20 cellular contexts compared by ENCODE assay signal in genomic region chr5:164663223-164663989, GRCh38.
DNase-seq lines count a peak whose midpoint lies in the region; ATAC-seq, FAIRE-seq and TF ChIP-seq lines count a peak whose summit lies in the region.
"Had no signal": no experiment of that assay in that cellular context is flagged by ENCODE, and none has a peak within 500 bp of the region (broad histone marks: within the 10 kb centered on the region; RNA-seq: fewer than 3 reads in every experiment).

No MANE protein-coding gene starts in this region.

- H3K27me3 ChIP-seq in astrocyte (ENCODE audit: insufficient read depth, low read length) (no peaks in the 10 kb centered on the region), foreskin keratinocyte (no peaks in the 10 kb centered on the region), mesendoderm (ENCODE audit: insufficient read depth, low read length, poor library complexity) (no peaks in the 10 kb centered on the region)

- CTCF ChIA-PET in GM10248 (lab: Yijun Ruan, JAX): interaction anchor here (2.1 kb wide), 1 partner anchor 12 kb away, joined by 5 read pairs; no protein-coding TSS in a partner anchor

- H2BK5ac ChIP-seq in mesendoderm (ENCODE audit: low read length): no peak overlapping the region

- H4K20me1 ChIP-seq in astrocyte (ENCODE audit: insufficient read depth, low read length): no peaks in the 10 kb centered on the region

- H3K18ac ChIP-seq in mesendoderm (ENCODE audit: low read length): no peak overlapping the region

- no peak overlapping the region for H3K4me2 ChIP-seq in astrocyte (ENCODE audit: low read length)
- no peak overlapping the region for H3K4me2 ChIP-seq in mesendoderm (ENCODE audit: low read length)

- H4K8ac ChIP-seq in mesendoderm (ENCODE audit: low read depth, low read length): no peak overlapping the region

- H2BK15ac ChIP-seq in mesendoderm (replicated peaks; ENCODE audit: low read depth): no peak overlapping the region

- no peak overlapping the region for H4K5ac ChIP-seq in mesendoderm (ENCODE audit: low read length)

- DNase-seq in A172 (ENCODE audit: low spot score) (peak; percentile 55), NCI-H226 (peak; percentile 43), astrocyte (ENCODE audit: low read depth) (peak; percentile 46), foreskin keratinocyte (peak; percentile 1 to 42), T1000 (lab: John Stamatoyannopoulos, UW) (no peak), mesendoderm (no peak), GM10248 (ENCODE audit: extremely low spot score) (no peak)
- DNase-seq in stimulated activated effector memory CD8-positive, alpha-beta T cell treated with anti-CD3 and anti-CD28 coated beads, Interleukin-12 subunit alpha, Interleukin-12 subunit beta, amount 100 ng/mL, for 72 hours (ENCODE audit: low spot score in 2 of 2): no peak
- DNase-seq: CD8-positive, alpha-beta memory T cell; DMS79 treated with DMSO at 0.1 percent for 48 hours; GOT3; Karpas-422; MM.1S; NCI-H1092 treated with DMSO at 0.1 percent for 48 hours; NCI-H1694; NCI-H2107; NCI-H526 treated with DMSO at 0.1 percent for 48 hours had no signal

- H3K4me1 Mint-ChIP-seq in astrocyte (ENCODE audit: low read depth, unreplicated experiment): peaks cover 5% of the 10 kb centered on the region
- no peaks in the 10 kb centered on the region for H3K4me1 Mint-ChIP-seq in stimulated activated effector memory CD8-positive, alpha-beta T cell treated with anti-CD3 and anti-CD28 coated beads, Interleukin-12 subunit alpha, Interleukin-12 subunit beta, amount 100 ng/mL, for 72 hours
- H3K4me1 Mint-ChIP-seq: CD8-positive, alpha-beta memory T cell had no signal

- H3K4me1 ChIP-seq in astrocyte (ENCODE audit: insufficient read depth, low read length) (no peaks in the 10 kb centered on the region), foreskin keratinocyte (no peaks in the 10 kb centered on the region), mesendoderm (ENCODE audit: control insufficient read depth, low read depth, low read length) (no peaks in the 10 kb centered on the region)

- no peaks in the 10 kb centered on the region for H3K27me3 Mint-ChIP-seq in astrocyte (ENCODE audit: low read depth, unreplicated experiment)
- H3K27me3 Mint-ChIP-seq: CD8-positive, alpha-beta memory T cell had no signal

- H2AFZ ChIP-seq in astrocyte (ENCODE audit: low read depth, low read length): no peak overlapping the region

- no peak for ATAC-seq in foreskin keratinocyte
- no peak for ATAC-seq in stimulated activated effector memory CD8-positive, alpha-beta T cell treated with anti-CD3 and anti-CD28 coated beads, Interleukin-12 subunit alpha, Interleukin-12 subunit beta, amount 100 ng/mL, for 72 hours
- ATAC-seq: GM12878 had no signal

- TF ChIP-seq CTCF in astrocyte (IDR thresholded peaks at IDR 0.05; ENCODE audit: insufficient read depth, low read depth, low read length) (no peak), foreskin keratinocyte (conservative IDR thresholded peaks at IDR 0.05) (no peak), GM10248 (IDR thresholded peaks at IDR 0.05; ENCODE audit: control extremely low read depth, extremely low read depth, low read depth, missing control alignments) (no peak)

- H3K27ac Mint-ChIP-seq in astrocyte (ENCODE audit: unreplicated experiment): no peak overlapping the region
- H3K27ac Mint-ChIP-seq in stimulated activated effector memory CD8-positive, alpha-beta T cell treated with anti-CD3 and anti-CD28 coated beads, Interleukin-12 subunit alpha, Interleukin-12 subunit beta, amount 100 ng/mL, for 72 hours: no peak overlapping the region
- H3K27ac Mint-ChIP-seq: CD8-positive, alpha-beta memory T cell had no signal

- no peaks in the 10 kb centered on the region for H3K9me3 ChIP-seq in astrocyte (ENCODE audit: insufficient read depth, low read depth, low read length)

- H3K36me3 Mint-ChIP-seq in astrocyte (ENCODE audit: low read depth, unreplicated experiment): no peaks in the 10 kb centered on the region
- H3K36me3 Mint-ChIP-seq in stimulated activated effector memory CD8-positive, alpha-beta T cell treated with anti-CD3 and anti-CD28 coated beads, Interleukin-12 subunit alpha, Interleukin-12 subunit beta, amount 100 ng/mL, for 72 hours: no peaks in the 10 kb centered on the region
- H3K36me3 Mint-ChIP-seq: CD8-positive, alpha-beta memory T cell had no signal

- no peak for FAIRE-seq in astrocyte (lab: Jason Lieb, UNC)
- FAIRE-seq: G401.6, GM12878 had no signal

- POLR2A ChIA-PET in GM10248 (lab: Yijun Ruan, JAX): no interaction called here

- no peak overlapping the region for H3K4ac ChIP-seq in mesendoderm (ENCODE audit: low read depth, low read length)

- H3K9me3 Mint-ChIP-seq in astrocyte (ENCODE audit: unreplicated experiment): no peaks in the 10 kb centered on the region
- peaks cover 7% of the 10 kb centered on the region for H3K9me3 Mint-ChIP-seq in stimulated activated effector memory CD8-positive, alpha-beta T cell treated with anti-CD3 and anti-CD28 coated beads, Interleukin-12 subunit alpha, Interleukin-12 subunit beta, amount 100 ng/mL, for 72 hours

- no CpG with 5 or more reads among the region's 2 CpGs for WGBS in mesendoderm (ENCODE audit: extremely low coverage, insufficient coverage, low lambda C conversion rate)

- H3K9ac ChIP-seq in astrocyte (ENCODE audit: low read length) (no peak overlapping the region), mesendoderm (ENCODE audit: low read length) (no peak overlapping the region)

- H3K79me2 ChIP-seq in astrocyte (ENCODE audit: insufficient read depth, low read length) (no peaks in the 10 kb centered on the region), mesendoderm (ENCODE audit: control insufficient read depth, insufficient read depth, low read length) (no peaks in the 10 kb centered on the region)

- H3K4me3 ChIP-seq in astrocyte (ENCODE audit: insufficient read depth, low read depth, low read length) (no peak overlapping the region), mesendoderm (ENCODE audit: low read length) (no peak overlapping the region)
- H3K4me3 ChIP-seq: GM12878 had no signal

- no peak overlapping the region for H3K23ac ChIP-seq in mesendoderm (ENCODE audit: low read length)

- no peak overlapping the region for H3K56ac ChIP-seq in mesendoderm (ENCODE audit: low read length)

- H3K4me3 Mint-ChIP-seq in astrocyte (ENCODE audit: unreplicated experiment): no peak overlapping the region
- H3K4me3 Mint-ChIP-seq in stimulated activated effector memory CD8-positive, alpha-beta T cell treated with anti-CD3 and anti-CD28 coated beads, Interleukin-12 subunit alpha, Interleukin-12 subunit beta, amount 100 ng/mL, for 72 hours: no peak overlapping the region
- H3K4me3 Mint-ChIP-seq: CD8-positive, alpha-beta memory T cell had no signal

- H3K27ac ChIP-seq in astrocyte (ENCODE audit: low read depth, low read length) (no peak overlapping the region), foreskin keratinocyte (no peak overlapping the region), mesendoderm (ENCODE audit: low read depth, low read length) (no peak overlapping the region)
- H3K27ac ChIP-seq: 22Rv1 had no signal

- H3K36me3 ChIP-seq in astrocyte (ENCODE audit: insufficient read depth, low read length) (no peaks in the 10 kb centered on the region), mesendoderm (ENCODE audit: control insufficient read depth, insufficient read depth, low read length) (no peaks in the 10 kb centered on the region)

- no peak overlapping the region for H2AK5ac ChIP-seq in mesendoderm (ENCODE audit: low read length)

- no peaks in the 10 kb centered on the region for H3K79me1 ChIP-seq in mesendoderm (ENCODE audit: low read length)

- no peak overlapping the region for H2BK120ac ChIP-seq in mesendoderm (ENCODE audit: low read depth, low read length)

Comparison
In these comparisons a context has a peak if more than half of its experiments do, and no peak if none do; other contexts are left out.
1. DNase-seq: peak in A172 (single experiment), NCI-H226 (single experiment), astrocyte (single experiment) and foreskin keratinocyte (2 of 2); none in T1000 (single experiment), mesendoderm (single experiment), stimulated activated effector memory CD8-positive, alpha-beta T cell treated with anti-CD3 and anti-CD28 coated beads, Interleukin-12 subunit alpha, Interleukin-12 subunit beta, amount 100 ng/mL, for 72 hours (0 of 2) and GM10248 (single experiment).